ENCODE assay signal across 8 cellular contexts in genomic region chr12:101876861-101877815, GRCh38. TPM values are rescaled to one million over a fixed set of nuclear protein-coding genes. Genes with fewer than 3 reads are reported as not detected.
DNase-seq lines count a peak whose midpoint lies in the region; ATAC-seq and TF ChIP-seq lines count a peak whose summit lies in the region.

TSS of gene DRAM1 (plus strand) at chr12:101877580. CDS start at chr12:101877790, 210 bp downstream.

- TF ChIP-seq CTCF in BE2C (IDR thresholded peaks at IDR 0.05; ENCODE audit: low read depth, low read length): no peak
- TF ChIP-seq CTCF in endodermal cell (conservative IDR thresholded peaks at IDR 0.05): peak; percentile 40

- H3K27ac Mint-ChIP-seq in endodermal cell: peak within 1 kb of the TSS; percentile 79

- H3K9ac ChIP-seq in endodermal cell (ENCODE audit: extremely low read depth, low read length, poor library complexity, severe bottlenecking): peak within 1 kb of the TSS; percentile 55

- 8 to 24% methylated on average over 23 to 105 of the region's 105 CpGs for WGBS in endodermal cell (ENCODE audit: insufficient coverage in 1 of 2, insufficient read length in 1 of 2), 2 experiments

- peaks cover 4% of the 10 kb centered on the region for H3K4me1 Mint-ChIP-seq in endodermal cell

- H3K27me3 ChIP-seq in BE2C (peaks cover 13% of the 10 kb centered on the region), endodermal cell (ENCODE audit: control insufficient read depth, insufficient read depth, low read length, poor library complexity, severe bottlenecking) (peaks cover 12% of the 10 kb centered on the region)

- no peaks in the 10 kb centered on the region for H3K9me3 Mint-ChIP-seq in endodermal cell

- peak within 1 kb of the TSS; percentile 73 for H3K4me3 Mint-ChIP-seq in endodermal cell

- H3K36me3 ChIP-seq in BE2C: no peaks in the 10 kb centered on the region
- H3K36me3 ChIP-seq in endodermal cell (ENCODE audit: control insufficient read depth, insufficient read depth, low read length): no peaks in the 10 kb centered on the region

- H3K27me3 Mint-ChIP-seq in endodermal cell (ENCODE audit: insufficient read depth): peaks cover 13% of the 10 kb centered on the region

- H3K36me3 Mint-ChIP-seq in endodermal cell (ENCODE audit: low read depth): no peaks in the 10 kb centered on the region

- H3K4me3 ChIP-seq in BE2C (ENCODE audit: low read depth, low read length): peak within 1 kb of the TSS; percentile 69
- peak within 1 kb of the TSS; percentile 81 for H3K4me3 ChIP-seq in endodermal cell (ENCODE audit: low read length)

- H3K9me3 ChIP-seq in BE2C: no peaks in the 10 kb centered on the region
- H3K9me3 ChIP-seq in endodermal cell (ENCODE audit: control insufficient read depth, low read length): no peaks in the 10 kb centered on the region

- H3K4me1 ChIP-seq in BE2C (no peaks in the 10 kb centered on the region), endodermal cell (ENCODE audit: control insufficient read depth, insufficient read depth, low read length) (no peaks in the 10 kb centered on the region)

- no peak within 1 kb of the TSS for H3K27ac ChIP-seq in endodermal cell (ENCODE audit: low read depth, low read length)

- ATAC-seq in GM18873 (IDR thresholded peaks at IDR 0.05; ENCODE audit: low FRiP score, unreplicated experiment) (peak; percentile 65), HG03108 (IDR thresholded peaks at IDR 0.05; ENCODE audit: unreplicated experiment) (peak; percentile 87)

- peak; percentile 76 for DNase-seq in BE2C
- DNase-seq in NCI-H748 treated with DMSO at 0.1 percent for 48 hours (lab: John Stamatoyannopoulos, UW): peak; percentile 25
- peak; percentile 39 for DNase-seq in activated CD8-positive, alpha-beta memory T cell treated with anti-CD3 and anti-CD28 coated beads, Interleukin-2, amount 50 U/mL, for 24 hours (ENCODE audit: extremely low read depth)
- DNase-seq in endodermal cell: peak; percentile 96
- DNase-seq in mesenteric fat pad (ENCODE audit: low spot score): peak; percentile 97
- peak; percentile 30 for DNase-seq in stimulated activated CD8-positive, alpha-beta memory T cell treated with anti-CD3 and anti-CD28 coated beads, Interleukin-15, amount 100 ng/mL, for 1 hour (ENCODE audit: low read depth)

RNA-seq across cellular contexts. Expression of gene DRAM1, which starts in this region (rescaled TPM):
- not detected for polyA plus RNA-seq in BE2C (2012; ENCODE audit: insufficient read depth, insufficient read length, low read depth)
- total RNA-seq in endodermal cell (1 to 10 TPM in 1 of 2 donors, under 1 TPM in 1; 0.91 to 1.3 TPM), mesenteric fat pad (35.3 TPM)
- 3.5 TPM for polyA plus RNA-seq in endodermal cell (2013, experiment 1 of 2)
- polyA plus RNA-seq in endodermal cell (2013, experiment 2 of 2): 3.1 TPM

Comparison
In these comparisons a context has a peak if more than half of its experiments do, and no peak if none do; other contexts are left out.
1. RNA of gene DRAM1 (total RNA-seq): 35.3 TPM in mesenteric fat pad (single experiment); 0.91 to 1.3 TPM in endodermal cell; every median in the first group is over 10 times any median in the second.
2. DNase-seq: peak in every context shown above with its lines; median percentile 97 in mesenteric fat pad; 96 in endodermal cell; 76 in BE2C; 39 in activated CD8-positive, alpha-beta memory T cell treated with anti-CD3 and anti-CD28 coated beads, Interleukin-2, amount 50 U/mL, for 24 hours; 30 in stimulated activated CD8-positive, alpha-beta memory T cell treated with anti-CD3 and anti-CD28 coated beads, Interleukin-15, amount 100 ng/mL, for 1 hour; 25 in NCI-H748 treated with DMSO at 0.1 percent for 48 hours.